9 cellular contexts compared by ENCODE assay signal in genomic region chr13:40388617-40389016, GRCh38.
DNase-seq lines count a peak whose midpoint lies in the region; ATAC-seq lines count a peak whose summit lies in the region.
"Had no signal": no experiment of that assay in that cellular context is flagged by ENCODE, and none has a peak within 500 bp of the region (broad histone marks: within the 10 kb centered on the region; RNA-seq: fewer than 3 reads in every experiment).

No MANE protein-coding gene starts in this region.

- no peaks in the 10 kb centered on the region for H3K27me3 ChIP-seq in CD4-positive, alpha-beta memory T cell (ENCODE audit: insufficient read depth, low read length)

- peaks cover 0 to 1% (median 0%) of the 10 kb centered on the region in 8 donors for H3K9me3 Mint-ChIP-seq in CD4-positive, alpha-beta memory T cell

- H3K4me3 ChIP-seq in CD4-positive, alpha-beta memory T cell (ENCODE audit: low read length in 2 of 2): peak overlapping the region in 1 of 2 donors; percentile 85

- CTCF ChIA-PET in CD4-positive, alpha-beta memory T cell (lab: Charles Lee; ENCODE audit: partially characterized antibody): interaction anchor here (1.0 to 2.1 kb wide), 5 partner anchors 45 to 446 kb away, joined by 3 to 5 read pairs (median 3); no protein-coding TSS in a partner anchor

- peak overlapping the region; percentile 89 to 100 (median 99) for H3K27ac Mint-ChIP-seq in CD4-positive, alpha-beta memory T cell

- POLR2A ChIA-PET in CD4-positive, alpha-beta memory T cell (lab: Charles Lee; ENCODE audit: partially characterized antibody): interaction anchor here (0.9 to 3.1 kb wide), 22 partner anchors 11 to 319 kb away, joined by 3 to 30 read pairs (median 4); partner anchors contain the start of gene FOXO1

- no peaks in the 10 kb centered on the region for H3K36me3 ChIP-seq in CD4-positive, alpha-beta memory T cell (ENCODE audit: insufficient read depth, low read length)

- H3K27me3 Mint-ChIP-seq in CD4-positive, alpha-beta memory T cell: no peaks in the 10 kb centered on the region

- no peaks in the 10 kb centered on the region for H3K9me3 ChIP-seq in CD4-positive, alpha-beta memory T cell (ENCODE audit: control insufficient read depth in 1 of 2, low read length in 2 of 2)

- peaks cover 34% of the 10 kb centered on the region for H3K4me1 ChIP-seq in CD4-positive, alpha-beta memory T cell (ENCODE audit: insufficient read depth, low read length)

- DNase-seq in CD4-positive, alpha-beta memory T cell: peak; percentile 83 to 93 (median 88)
- DNase-seq in activated CD4-positive, alpha-beta T cell treated with anti-CD3 and anti-CD28 coated beads, Interleukin-2, amount 50 U/mL, for 48 hours: peak; percentile 72 to 82
- DNase-seq in germinal center (ENCODE audit: low spot score) (peak; percentile 71), ecto neural progenitor cell (ENCODE audit: low spot score) (no peak), NCI-H526 (lab: John Stamatoyannopoulos, UW) (no peak)
- peak; percentile 51 to 71 for DNase-seq in stimulated activated CD8-positive, alpha-beta memory T cell treated with anti-CD3 and anti-CD28 coated beads, Interleukin-15, amount 100 ng/mL, for 4 hours (ENCODE audit: low read depth in 2 of 2)

- peak overlapping the region; percentile 95 for H3K27ac ChIP-seq in CD4-positive, alpha-beta memory T cell (ENCODE audit: low read depth, low read length)

- ATAC-seq in GM19463 (IDR thresholded peaks at IDR 0.05; ENCODE audit: unreplicated experiment) (peak; percentile 98), HG03571 (IDR thresholded peaks at IDR 0.05; ENCODE audit: unreplicated experiment) (peak; percentile 99)
- ATAC-seq: HCT116 had no signal

- intact Hi-C loops in CD4-positive, alpha-beta memory T cell (cut with micrococcal nuclease): loop anchor here (1.0 to 2.0 kb wide), 6 partner anchors 97 to 388 kb away; no protein-coding TSS in a partner anchor

- no peaks in the 10 kb centered on the region for H3K36me3 Mint-ChIP-seq in CD4-positive, alpha-beta memory T cell

- peak overlapping the region; percentile 83 to 92 (median 90) for H3K4me3 Mint-ChIP-seq in CD4-positive, alpha-beta memory T cell

- H3K4me1 Mint-ChIP-seq in CD4-positive, alpha-beta memory T cell: peaks cover 31 to 58% (median 39%) of the 10 kb centered on the region in 4 donors

Comparison
In these comparisons a context has a peak if more than half of its experiments do, and no peak if none do; other contexts are left out.
1. DNase-seq: peak in CD4-positive, alpha-beta memory T cell (5 of 5), activated CD4-positive, alpha-beta T cell treated with anti-CD3 and anti-CD28 coated beads, Interleukin-2, amount 50 U/mL, for 48 hours (2 of 2), germinal center (single experiment) and stimulated activated CD8-positive, alpha-beta memory T cell treated with anti-CD3 and anti-CD28 coated beads, Interleukin-15, amount 100 ng/mL, for 4 hours (2 of 2); none in ecto neural progenitor cell (single experiment) and NCI-H526 (0 of 2).